In genomic region chr1:37807555-37808368, GRCh38 we compare ENCODE assay signal across 7 cellular contexts. TPM values are rescaled to one million over a fixed set of nuclear protein-coding genes. Genes with fewer than 3 reads are reported as not detected.
DNase-seq lines count a peak whose midpoint lies in the region; ATAC-seq and TF ChIP-seq lines count a peak whose summit lies in the region.

C1orf122 (plus strand) TSS chr1:37807790; CDS start chr1:37808405, 615 bp downstream.
YRDC (minus strand) TSS chr1:37808208; CDS start chr1:37808180, 28 bp downstream.

- TF ChIP-seq CTCF in brain (conservative IDR thresholded peaks at IDR 0.05) (no peak), sigmoid colon (IDR thresholded peaks at IDR 0.05) (no peak)

- H3K36me3 ChIP-seq in sigmoid colon: peaks cover 13 to 41% (median 32%) of the 10 kb centered on the region in 4 donors

- peaks cover 0 to 34% (median 25%) of the 10 kb centered on the region in 4 donors for H3K4me1 ChIP-seq in sigmoid colon

- 0 to 1% methylated on average over 95 of the region's 95 CpGs for WGBS in sigmoid colon, 2 donors

- peak within 1 kb of the TSS; percentile 97 to 100 (median 99) for H3K27ac Mint-ChIP-seq in brain

- peak within 1 kb of the TSS; percentile 77 to 90 (median 86) for H3K4me3 ChIP-seq in sigmoid colon

- H3K9me3 Mint-ChIP-seq in brain: no peaks in the 10 kb centered on the region

- H3K9me3 ChIP-seq in sigmoid colon: no peaks in the 10 kb centered on the region

- DNase-seq in NCI-H2107 treated with DMSO at 0.1 percent for 48 hours (lab: John Stamatoyannopoulos, UW; ENCODE audit: unreplicated experiment) (peak; percentile 52), UCSD-AML1 (lab: John Stamatoyannopoulos, UW; ENCODE audit: unreplicated experiment) (peak; percentile 94), iPS DF 4.7 (ENCODE audit: extremely low read depth, low spot score) (peak; percentile 76), sigmoid colon (peak; percentile 97)

- H3K4me1 Mint-ChIP-seq in brain: peaks cover 51% of the 10 kb centered on the region

- no peak for TF ChIP-seq EP300 in sigmoid colon (IDR thresholded peaks at IDR 0.05)

- intact Hi-C loops in sigmoid colon (cut with DNase I): loop anchor here (1.0 to 10.0 kb wide), 4 partner anchors 51 to 237 kb away; partner anchors contain the start of genes CDCA8, INPP5B, MTF1 and POU3F1

- H3K27me3 ChIP-seq in sigmoid colon: no peaks in the 10 kb centered on the region

- H3K36me3 Mint-ChIP-seq in brain: peaks cover 37% of the 10 kb centered on the region

- peak within 1 kb of the TSS; percentile 91 to 99 (median 93) for H3K4me3 Mint-ChIP-seq in brain

- TF ChIP-seq POLR2A in sigmoid colon (IDR thresholded peaks at IDR 0.05): peak; percentile 60 to 73

- ATAC-seq in GM18520 (IDR thresholded peaks at IDR 0.05; ENCODE audit: unreplicated experiment): peak; percentile 66
- ATAC-seq in HG03045 (IDR thresholded peaks at IDR 0.05; ENCODE audit: unreplicated experiment): peak; percentile 86

- H3K27me3 Mint-ChIP-seq in brain: peaks cover 10% of the 10 kb centered on the region

- H3K27ac ChIP-seq in sigmoid colon: peak within 1 kb of the TSS; percentile 91 to 98 (median 97)

RNA-seq across cellular contexts. Expression of gene C1orf122, which starts in this region (rescaled TPM):
- polyA plus RNA-seq in brain (ENCODE audit: insufficient read depth, low read depth, low replicate concordance) (111 TPM), sigmoid colon (10 to 100 TPM; 43.2 to 54.6 (median 51.1) TPM)
- total RNA-seq in sigmoid colon: 100 to 1,000 TPM in 1 of 4 donors, 10 to 100 TPM in 3; 61.9 to 105 (median 90.8) TPM

RNA-seq across cellular contexts. Expression of gene YRDC, which starts in this region (rescaled TPM):
- polyA plus RNA-seq in brain (ENCODE audit: insufficient read depth, low read depth, low replicate concordance): 18.1 TPM
- 10 to 100 TPM in 2 of 4 donors, 1 to 10 TPM in 2; 4.4 to 12.4 (median 9.5) TPM for total RNA-seq in sigmoid colon
- polyA plus RNA-seq in sigmoid colon: 10 to 100 TPM; 14.4 to 19.0 (median 15.5) TPM

Comparison
In these comparisons a context has a peak if more than half of its experiments do, and no peak if none do; other contexts are left out.
1. Peak in every context shown above with its lines: DNase-seq, ATAC-seq, H3K4me3 ChIP-seq and H3K27ac ChIP-seq.